ENCODE assay signal across 15 cellular contexts in genomic region chr6:26258199-26258977, GRCh38.
A peak's percentile ranks its signal among the peaks of the same experiment; 100 is the strongest.
DNase-seq lines count a peak whose midpoint lies in the region; ATAC-seq, FAIRE-seq and TF ChIP-seq lines count a peak whose summit lies in the region.
"Had no signal": no experiment of that assay in that cellular context is flagged by ENCODE, and none has a peak within 500 bp of the region (broad histone marks: within the 10 kb centered on the region; RNA-seq: fewer than 3 reads in every experiment).

No MANE protein-coding gene starts in this region.

- H4K91ac ChIP-seq in H1 (replicated peaks; ENCODE audit: insufficient read length, low read length) = no peak overlapping the region

- H3K79me1 ChIP-seq in H1 (ENCODE audit: low read depth, low read length) = no peaks in the 10 kb centered on the region

- no peaks in the 10 kb centered on the region for H3K23me2 ChIP-seq in H1 (ENCODE audit: low read depth, low read length)

- TF ChIP-seq EP300 in H1 (IDR thresholded peaks at IDR 0.05; ENCODE audit: borderline replicate concordance in 1 of 2, low read depth in 2 of 2, low read length in 2 of 2) = no peak

- H3K9me3 Mint-ChIP-seq in stimulated activated naive CD8-positive, alpha-beta T cell treated with anti-CD3 and anti-CD28 coated beads, Interleukin-15, amount 100 ng/mL, for 72 hours = no peaks in the 10 kb centered on the region
- no peaks in the 10 kb centered on the region for H3K9me3 Mint-ChIP-seq in activated T-helper 17 cell treated with anti-CD3 and anti-CD28 coated beads, Interleukin-2, amount 50 U/mL, for 72 hours
- H3K9me3 Mint-ChIP-seq: memory B cell had no signal

- no peaks in the 10 kb centered on the region for H3K27me3 Mint-ChIP-seq in stimulated activated naive CD8-positive, alpha-beta T cell treated with anti-CD3 and anti-CD28 coated beads, Interleukin-15, amount 100 ng/mL, for 72 hours
- H3K27me3 Mint-ChIP-seq in activated T-helper 17 cell treated with anti-CD3 and anti-CD28 coated beads, Interleukin-2, amount 50 U/mL, for 72 hours = no peaks in the 10 kb centered on the region
- H3K27me3 Mint-ChIP-seq: dendritic cell treated with granulocyte-macrophage colony-stimulating factor and Interleukin-4, amounts not matched to agents 40 ng/mL and 50 ng/mL, for 4 days; memory B cell had no signal

- no TSS peak for BruUV-seq in OCI-LY7 (replicated peaks; lab: Mats Ljungman, UMichigan)

- H3K4me2 ChIP-seq in OCI-LY7 (ENCODE audit: low read length) (no peak overlapping the region), H1 (ENCODE audit: insufficient read depth in 1 of 2, low read depth in 2 of 2, low read length in 2 of 2) (no peak overlapping the region)
- H3K4me2 ChIP-seq: BLaER1 had no signal

- no peak overlapping the region for H3K56ac ChIP-seq in H1 (replicated peaks; ENCODE audit: insufficient read length, low read depth, low read length)

- no peak overlapping the region for H3K23ac ChIP-seq in H1 (ENCODE audit: insufficient read length)

- FAIRE-seq in H1 (lab: Jason Lieb, UNC) = no peak

- TF ChIP-seq CTCF in OCI-LY7 (conservative IDR thresholded peaks at IDR 0.05; ENCODE audit: low read length) (peak; percentile 70), H1 (IDR thresholded peaks at IDR 0.05; ENCODE audit: control extremely low read depth in 1 of 3, insufficient read depth in 1 of 3, low read depth in 1 of 3, low read length in 3 of 3) (peak in 2 of 3 experiments; percentile 9 to 36; a peak in 2 of 4 replicates)

- no peak overlapping the region for H2AFZ ChIP-seq in OCI-LY7 (ENCODE audit: low read length)
- no peak overlapping the region for H2AFZ ChIP-seq in H1 (ENCODE audit: low read length)

- no peak overlapping the region for H3K9ac ChIP-seq in H1 (replicated peaks in 1 of 4; ENCODE audit: extremely low read depth in 1 of 4, low read depth in 3 of 4, low read length in 3 of 4)
- H3K9ac ChIP-seq: BLaER1 had no signal

- no peak for DNase-seq in stimulated activated naive CD8-positive, alpha-beta T cell treated with anti-CD3 and anti-CD28 coated beads, Interleukin-15, amount 100 ng/mL, for 72 hours
- DNase-seq in stimulated activated naive CD8-positive, alpha-beta T cell treated with anti-CD3 and anti-CD28 coated beads, Interleukin-15, Interleukin-2, amounts not matched to agents 100 U/mL and 50 U/mL, for 24 hours = no peak
- peak; percentile 33 for DNase-seq in OCI-LY7 (ENCODE audit: low spot score)
- DNase-seq in H1 (ENCODE audit: low read depth in 1 of 2, low spot score in 2 of 2) = no peak
- DNase-seq in SJCRH30 = no peak
- DNase-seq in inferior parietal cortex (ENCODE audit: extremely low spot score) = no peak
- no peak for DNase-seq in activated CD8-positive, alpha-beta memory T cell treated with anti-CD3 and anti-CD28 coated beads for 24 hours
- DNase-seq: activated CD4-positive, alpha-beta T cell treated with anti-CD3 and anti-CD28 coated beads, Interleukin-2, amount 50 U/mL, for 48 hours; activated naive CD4-positive, alpha-beta T cell treated with Interleukin-2 at 50 U/mL for 16 hours; Kasumi-1; NCI-H510A had no signal

- H3K27me3 ChIP-seq in H1 (replicated peaks in 1 of 4; ENCODE audit: control insufficient read depth in 3 of 4, extremely low read depth in 1 of 4, insufficient read depth in 3 of 4, low read length in 3 of 4) (no peaks in the 10 kb centered on the region), SJCRH30 (no peaks in the 10 kb centered on the region)
- H3K27me3 ChIP-seq: BLaER1 had no signal

- no peak overlapping the region for H3K27ac Mint-ChIP-seq in stimulated activated naive CD8-positive, alpha-beta T cell treated with anti-CD3 and anti-CD28 coated beads, Interleukin-15, amount 100 ng/mL, for 72 hours
- H3K27ac Mint-ChIP-seq in activated T-helper 17 cell treated with anti-CD3 and anti-CD28 coated beads, Interleukin-2, amount 50 U/mL, for 72 hours = no peak overlapping the region
- H3K27ac Mint-ChIP-seq: dendritic cell treated with granulocyte-macrophage colony-stimulating factor and Interleukin-4, amounts not matched to agents 40 ng/mL and 50 ng/mL, for 4 days; memory B cell had no signal

- H3K4me1 Mint-ChIP-seq in stimulated activated naive CD8-positive, alpha-beta T cell treated with anti-CD3 and anti-CD28 coated beads, Interleukin-15, amount 100 ng/mL, for 72 hours = peaks cover 27% of the 10 kb centered on the region
- H3K4me1 Mint-ChIP-seq in activated T-helper 17 cell treated with anti-CD3 and anti-CD28 coated beads, Interleukin-2, amount 50 U/mL, for 72 hours = peaks cover under 1% of the 10 kb centered on the region
- H3K4me1 Mint-ChIP-seq: memory B cell had no signal

- H2BK20ac ChIP-seq in H1 (ENCODE audit: low read length) = no peak overlapping the region

- H3K27ac ChIP-seq in OCI-LY7 (ENCODE audit: low read depth, low read length, poor library complexity, severe bottlenecking) (no peak overlapping the region), H1 (ENCODE audit: low read depth, low read length) (no peak overlapping the region), SJCRH30 (no peak overlapping the region)
- H3K27ac ChIP-seq: BLaER1 had no signal

- no peak overlapping the region for H3K4ac ChIP-seq in H1 (replicated peaks; ENCODE audit: insufficient read length, low read depth, low read length)

- H2BK5ac ChIP-seq in H1 (ENCODE audit: low read depth, low read length) = no peak overlapping the region

- peaks cover 12% of the 10 kb centered on the region for H3K4me1 ChIP-seq in OCI-LY7 (ENCODE audit: insufficient read depth, low read length, poor library complexity, severe bottlenecking)
- H3K4me1 ChIP-seq in H1 (replicated peaks in 1 of 4; ENCODE audit: control insufficient read depth in 3 of 4, insufficient read depth in 4 of 4, low read length in 3 of 4) = peaks cover 0 to 4% (median 0%) of the 10 kb centered on the region in 4 experiments; a peak in 1 of 7 replicates
- H3K4me1 ChIP-seq in SJCRH30 = no peaks in the 10 kb centered on the region

- H4K20me1 ChIP-seq in OCI-LY7 (ENCODE audit: insufficient read depth, low read length) (no peaks in the 10 kb centered on the region), H1 (replicated peaks in 1 of 2; ENCODE audit: control insufficient read depth in 1 of 2, insufficient read depth in 2 of 2, low read length in 2 of 2) (no peaks in the 10 kb centered on the region)

- no peaks in the 10 kb centered on the region for H3K9me2 ChIP-seq in OCI-LY7 (ENCODE audit: insufficient read depth, low read length)

- H3K4me3 Mint-ChIP-seq in stimulated activated naive CD8-positive, alpha-beta T cell treated with anti-CD3 and anti-CD28 coated beads, Interleukin-15, amount 100 ng/mL, for 72 hours = no peak overlapping the region
- H3K4me3 Mint-ChIP-seq in activated T-helper 17 cell treated with anti-CD3 and anti-CD28 coated beads, Interleukin-2, amount 50 U/mL, for 72 hours = no peak overlapping the region
- H3K4me3 Mint-ChIP-seq: dendritic cell treated with granulocyte-macrophage colony-stimulating factor and Interleukin-4, amounts not matched to agents 40 ng/mL and 50 ng/mL, for 4 days; memory B cell had no signal

- H3K79me2 ChIP-seq in OCI-LY7 (ENCODE audit: insufficient read depth, low read depth, low read length) = no peaks in the 10 kb centered on the region
- peaks cover 0 to 2% of the 10 kb centered on the region in 2 experiments; a peak in 2 of 4 replicates for H3K79me2 ChIP-seq in H1 (ENCODE audit: control insufficient read depth in 1 of 2, insufficient read depth in 2 of 2, low read length in 2 of 2)

- intact Hi-C loops in OCI-LY7 (cut with micrococcal nuclease; ENCODE audit: unreplicated experiment) = no loop called here

- H3K36me3 ChIP-seq in OCI-LY7 (ENCODE audit: insufficient read depth, low read length) (no peaks in the 10 kb centered on the region), H1 (ENCODE audit: control insufficient read depth in 2 of 4, insufficient read depth in 4 of 4, low read length in 3 of 4) (no peaks in the 10 kb centered on the region), SJCRH30 (no peaks in the 10 kb centered on the region)

- 69% methylated on average over 5 of the region's 5 CpGs; no CpG with 5 or more reads in 1 of the 2 experiments for WGBS in H1 (ENCODE audit: extremely low coverage in 1 of 2, insufficient coverage in 1 of 2, insufficient read length in 1 of 2, insufficient replicate concordance in 2 of 2, low coverage in 1 of 2, low lambda C conversion rate in 2 of 2, missing lambda C conversion rate in 1 of 2), 2 experiments

- H3K36me3 Mint-ChIP-seq in activated T-helper 17 cell treated with anti-CD3 and anti-CD28 coated beads, Interleukin-2, amount 50 U/mL, for 72 hours (ENCODE audit: low read depth) = no peaks in the 10 kb centered on the region
- H3K36me3 Mint-ChIP-seq: memory B cell had no signal

- no peak overlapping the region for H2BK12ac ChIP-seq in H1 (ENCODE audit: low read depth, low read length)

- TF ChIP-seq RAD21 in H1 (IDR thresholded peaks at IDR 0.05 in 1 of 2, conservative IDR thresholded peaks at IDR 0.05 in 1 of 2; ENCODE audit: low read depth in 2 of 2, low read length in 2 of 2) = peak in 1 of 2 experiments; percentile 31; a peak in 1 of 4 replicates

- H4K8ac ChIP-seq in H1 (ENCODE audit: extremely low read depth, insufficient read depth, low read length) = no peak overlapping the region

- POLR2A ChIA-PET in OCI-LY7 (lab: Charles Lee) = interaction anchor here (0.6 to 8.6 kb wide), 10 partner anchors 8 to 100 kb away, joined by 3 to 55 read pairs (median 8); a partner anchor contains a TSS
- POLR2A ChIA-PET in H1 (lab: Charles Lee; ENCODE audit: partially characterized antibody) = interaction anchor here (0.9 to 25.5 kb wide), 7 partner anchors 21 to 227 kb away, joined by 3 to 758 read pairs (median 6); a partner anchor contains a TSS

- no peak overlapping the region for H3K18ac ChIP-seq in H1 (ENCODE audit: extremely low read depth, low read length)

- H2BK120ac ChIP-seq in H1 (replicated peaks; ENCODE audit: low read depth, low read length) = no peak overlapping the region

- TF ChIP-seq POLR2A in H1 (IDR thresholded peaks at IDR 0.05; ENCODE audit: control extremely low read depth in 1 of 2, low read depth in 2 of 2, low read length in 2 of 2) = no peak

- CTCF ChIA-PET in OCI-LY7 (lab: Charles Lee; ENCODE audit: unreplicated experiment) = interaction anchor here (0.6 to 1.0 kb wide), 2 partner anchors 41 to 59 kb away, joined by 3 read pairs; a partner anchor contains a TSS
- CTCF ChIA-PET in H1 (lab: Charles Lee; ENCODE audit: partially characterized antibody) = interaction anchor here (0.7 to 6.4 kb wide), 12 partner anchors 10 to 78 kb away, joined by 3 to 93 read pairs (median 3); a partner anchor contains a TSS

- H3K9me3 ChIP-seq in OCI-LY7 (ENCODE audit: low read length) (no peaks in the 10 kb centered on the region), H1 (ENCODE audit: insufficient read depth in 2 of 2, low read depth in 1 of 2, low read length in 1 of 2) (no peaks in the 10 kb centered on the region), SJCRH30 (replicated peaks) (no peaks in the 10 kb centered on the region)
- H3K9me3 ChIP-seq: BLaER1 had no signal

- ATAC-seq in stimulated activated naive CD8-positive, alpha-beta T cell treated with anti-CD3 and anti-CD28 coated beads, Interleukin-15, amount 100 ng/mL, for 72 hours = peak; percentile 61
- ATAC-seq in stimulated activated naive CD8-positive, alpha-beta T cell treated with anti-CD3 and anti-CD28 coated beads, Interleukin-15, Interleukin-2, amounts not matched to agents 100 U/mL and 50 U/mL, for 24 hours = no peak
- ATAC-seq in activated T-helper 17 cell treated with anti-CD3 and anti-CD28 coated beads, Interleukin-2, amount 50 U/mL, for 72 hours (replicated peaks) = no peak

- H2BK15ac ChIP-seq in H1 (ENCODE audit: low read length) = no peak overlapping the region; the same call in 1 of the 2 replicates

- H2AK5ac ChIP-seq in H1 (ENCODE audit: low read depth, low read length) = no peak overlapping the region

- H3K14ac ChIP-seq in H1 (ENCODE audit: insufficient read length) = no peak overlapping the region

- H3K4me3 ChIP-seq in OCI-LY7 (ENCODE audit: low read depth, low read length, poor library complexity, severe bottlenecking) = no peak overlapping the region
- H3K4me3 ChIP-seq in H1 (ENCODE audit: extremely low read depth in 1 of 4, insufficient read depth in 2 of 4, low read depth in 3 of 4, low read length in 4 of 4) = no peak overlapping the region
- H3K4me3 ChIP-seq in SJCRH30 = no peak overlapping the region
- H3K4me3 ChIP-seq: BLaER1 had no signal

- no peak overlapping the region for H4K5ac ChIP-seq in H1 (ENCODE audit: insufficient read length, low read depth, low read length)
